ENCODE assay signal across 8 cellular contexts in genomic region chr16:75148311-75149195, GRCh38.
A peak's percentile ranks its signal among the peaks of the same experiment; 100 is the strongest.
DNase-seq lines count a peak whose midpoint lies in the region; ATAC-seq lines count a peak whose summit lies in the region.

TSS of gene ZFP1 (plus strand) at chr16:75148524. CDS start at chr16:75152952, 4,428 bp downstream.

- DNase-seq in AG20443 (ENCODE audit: low spot score), result peak; percentile 99
- DNase-seq in NCI-H446 (lab: John Stamatoyannopoulos, UW), result peak; percentile 73 to 91
- peak; percentile 86 to 92 (median 86) for DNase-seq in activated CD4-positive, CD25-positive, alpha-beta regulatory T cell (lab: John Stamatoyannopoulos, UW)
- peak; percentile 11 to 97 (median 88) for DNase-seq in caudate nucleus (lab: John Stamatoyannopoulos, UW)
- peak; percentile 90 for DNase-seq in iris pigment epithelial cell (ENCODE audit: low read depth)
- peak; percentile 89 to 92 for DNase-seq in stimulated activated CD4-positive, alpha-beta T cell treated with anti-CD3 and anti-CD28 coated beads, Interleukin-12 subunit alpha, Interleukin-12 subunit beta, amount 100 ng/mL, for 24 hours (ENCODE audit: low read depth in 2 of 2)

- peak within 1 kb of the TSS; percentile 97 for H3K27ac ChIP-seq in caudate nucleus (ENCODE audit: low read depth, low read length)

- ATAC-seq in GM19043 (IDR thresholded peaks at IDR 0.05; ENCODE audit: low read depth, unreplicated experiment) (peak; percentile 87), HG03354 (IDR thresholded peaks at IDR 0.05; ENCODE audit: poor library complexity, severe bottlenecking, unreplicated experiment) (peak; percentile 87)

Comparison
In these comparisons a context has a peak if more than half of its experiments do, and no peak if none do; other contexts are left out.
1. Peak in every context shown above with its lines: DNase-seq, ATAC-seq and H3K27ac ChIP-seq.